ENCODE assay signal across 8 cellular contexts in the genomic region with DNA sequence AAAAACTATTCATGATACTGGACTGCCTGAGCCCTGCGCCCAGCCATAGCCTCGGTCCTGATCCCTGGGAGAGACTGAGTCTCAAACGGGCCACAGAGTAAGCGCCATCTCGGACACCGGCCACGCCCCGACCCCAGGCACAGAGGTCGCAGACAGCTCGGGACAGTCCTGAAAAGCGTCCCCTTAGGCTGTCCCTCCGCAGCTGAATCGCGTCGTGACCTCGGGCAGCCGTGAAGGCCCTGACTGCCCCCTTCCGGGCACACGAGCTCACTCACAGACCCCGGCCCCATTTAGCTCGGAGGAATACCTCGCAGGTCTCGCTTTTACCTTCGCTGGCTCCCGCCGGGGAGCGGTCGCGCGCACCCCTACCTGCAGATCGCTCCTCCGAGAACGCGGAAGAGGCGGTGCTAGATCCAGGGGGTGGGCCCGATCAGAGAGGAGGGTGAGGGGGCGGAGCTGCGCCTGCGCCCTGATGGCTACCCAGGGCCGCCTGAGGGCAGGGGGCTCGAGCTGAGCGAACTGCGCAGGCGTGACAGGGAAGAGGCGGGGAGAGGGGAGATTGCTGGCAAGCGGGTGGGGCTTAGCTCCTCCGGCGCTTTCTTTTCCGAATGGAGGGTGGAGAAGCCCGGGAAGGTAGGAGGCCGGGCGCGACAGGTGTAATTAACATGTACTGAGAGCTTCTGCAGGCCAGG. TPM values are rescaled to one million over a fixed set of nuclear protein-coding genes. Genes with fewer than 3 reads are reported as not detected.
A peak's percentile ranks its signal among the peaks of the same experiment; 100 is the strongest.
DNase-seq lines count a peak whose midpoint lies in the region; ATAC-seq and TF ChIP-seq lines count a peak whose summit lies in the region.

A gene (minus strand): TSS at position 411 of the 692 bp plus-strand sequence. CDS start 20,941 bp downstream, outside the sequence.

- TF ChIP-seq POLR2A in NB4 (IDR thresholded peaks at IDR 0.05; ENCODE audit: extremely low read depth, insufficient read length) (peak; percentile 96), testis (IDR thresholded peaks at IDR 0.05) (peak; percentile 79)

- H3K36me3 ChIP-seq in testis (ENCODE audit: low read depth, missing control alignments), result no peaks in the 10 kb centered on the region

- peak within 1 kb of the TSS; percentile 81 for H3K27ac Mint-ChIP-seq in HFFc6
- H3K27ac Mint-ChIP-seq in activated naive CD8-positive, alpha-beta T cell, result peak within 1 kb of the TSS; percentile 83

- peaks cover 53% of the 10 kb centered on the region for H3K4me1 Mint-ChIP-seq in HFFc6 (ENCODE audit: low read depth)
- peaks cover 63% of the 10 kb centered on the region for H3K4me1 Mint-ChIP-seq in activated naive CD8-positive, alpha-beta T cell (ENCODE audit: low read depth)

- peak; percentile 57 for TF ChIP-seq CTCF in HFFc6 (IDR thresholded peaks at IDR 0.05)
- peak; percentile 18 for TF ChIP-seq CTCF in NB4 (IDR thresholded peaks at IDR 0.05; ENCODE audit: low read depth, low read length)
- no peak for TF ChIP-seq CTCF in omental fat pad (IDR thresholded peaks at IDR 0.05)
- TF ChIP-seq CTCF in testis (IDR thresholded peaks at IDR 0.05), result peak in 1 of 3 experiments; percentile 1

- H3K9me3 ChIP-seq in testis, result no peaks in the 10 kb centered on the region

- no peaks in the 10 kb centered on the region for H3K9me3 Mint-ChIP-seq in HFFc6
- no peaks in the 10 kb centered on the region for H3K9me3 Mint-ChIP-seq in activated naive CD8-positive, alpha-beta T cell (ENCODE audit: low read depth)

- DNase-seq in HFFc6, result peak; percentile 83
- DNase-seq in NB4 (ENCODE audit: low read depth), result peak; percentile 93
- DNase-seq in SKM-1 treated with dmso at 0.1 percent for 144 hours (lab: John Stamatoyannopoulos, UW; ENCODE audit: unreplicated experiment), result peak; percentile 93
- DNase-seq in glomerular endothelial cell (ENCODE audit: extremely low read depth, low read depth, low spot score), result peak; percentile 47
- peak; percentile 83 for DNase-seq in omental fat pad (ENCODE audit: low spot score)
- DNase-seq in testis, result peak; percentile 98

- H3K27me3 Mint-ChIP-seq in HFFc6 (ENCODE audit: insufficient read depth), result no peaks in the 10 kb centered on the region; the same call in 1 of the 2 replicates
- H3K27me3 Mint-ChIP-seq in activated naive CD8-positive, alpha-beta T cell, result no peaks in the 10 kb centered on the region

- peak within 1 kb of the TSS; percentile 97 for H3K4me3 Mint-ChIP-seq in HFFc6
- H3K4me3 Mint-ChIP-seq in activated naive CD8-positive, alpha-beta T cell, result peak within 1 kb of the TSS; percentile 92

- H3K27ac ChIP-seq in testis, result peak within 1 kb of the TSS; percentile 51 to 85

- WGBS in testis, 2 donors, result 0 to 1% methylated on average over 10 to 53 of the region's 53 CpGs

- no peaks in the 10 kb centered on the region for H3K27me3 ChIP-seq in testis

- H3K4me1 ChIP-seq in testis, result peaks cover 13% of the 10 kb centered on the region

- intact Hi-C loops in testis (cut with DNase I; ENCODE audit: low total_unique reads), result no loop called here

- peaks cover 18% of the 10 kb centered on the region for H3K36me3 Mint-ChIP-seq in HFFc6 (ENCODE audit: low read depth)
- H3K36me3 Mint-ChIP-seq in activated naive CD8-positive, alpha-beta T cell, result no peaks in the 10 kb centered on the region

- H3K4me3 ChIP-seq in GM08714 (ENCODE audit: low read length) (peak within 1 kb of the TSS; percentile 72), NB4 (ENCODE audit: low read depth, low read length) (peak within 1 kb of the TSS; percentile 87), testis (peak within 1 kb of the TSS; percentile 74 to 89)

- peak; percentile 99 for ATAC-seq in omental fat pad (ENCODE audit: low FRiP score)

RNA-seq across cellular contexts. Expression of the gene that starts here (rescaled TPM):
- total RNA-seq in HFFc6 (2021; fragmentation: NEBNext Ultra II Directional; extraction: Animal tissue kit (Norgen Biotek cat#: 25700)), result 10 to 100 TPM; 18.0 to 24.3 (median 22.3) TPM
- total RNA-seq in glomerular endothelial cell (23.0 and 25.4 TPM in 2 replicates), omental fat pad (10 to 100 TPM; 46.1 to 81.2 (median 67.6) TPM), testis (10 to 100 TPM; 54.6 to 55.7 TPM)
- polyA plus RNA-seq in testis (ENCODE audit: insufficient read depth, low read depth, low replicate concordance), result 30.7 TPM

Comparison
In these comparisons a context has a peak if more than half of its experiments do, and no peak if none do; other contexts are left out.
1. Peak in every context shown above with its lines: DNase-seq, ATAC-seq, H3K4me3 ChIP-seq and H3K27ac ChIP-seq.
2. DNase-seq: peak in every context shown above with its lines; median percentile 98 in testis; 93 in NB4; 93 in SKM-1 treated with dmso at 0.1 percent for 144 hours; 83 in HFFc6; 83 in omental fat pad; 47 in glomerular endothelial cell.
3. CTCF ChIP-seq: peak in HFFc6 (single experiment) and NB4 (single experiment); none in omental fat pad (0 of 3).